8 cellular contexts compared by ENCODE assay signal in genomic region chr11:34633990-34634725, GRCh38. TPM values are rescaled to one million over a fixed set of nuclear protein-coding genes. Genes with fewer than 3 reads are reported as not detected.
DNase-seq lines count a peak whose midpoint lies in the region; ATAC-seq, FAIRE-seq and TF ChIP-seq lines count a peak whose summit lies in the region.

No MANE protein-coding gene starts in this region.

- TF ChIP-seq CTCF in foreskin keratinocyte (conservative IDR thresholded peaks at IDR 0.05) = no peak
- TF ChIP-seq CTCF in D721Med (IDR thresholded peaks at IDR 0.05; ENCODE audit: insufficient read depth, missing control alignments) = no peak

- CTCF ChIA-PET in activated naive CD4-positive, alpha-beta T cell treated with anti-CD3 and anti-CD28 coated beads for 36 hours (lab: Charles Lee) = interaction anchor here (1.9 kb wide), 1 partner anchor 16 kb away, joined by 9 read pairs; no protein-coding TSS in a partner anchor

- H3K27me3 Mint-ChIP-seq in activated naive CD4-positive, alpha-beta T cell treated with anti-CD3 and anti-CD28 coated beads for 36 hours (ENCODE audit: low read depth) = no peaks in the 10 kb centered on the region

- H3K9me3 Mint-ChIP-seq in activated naive CD4-positive, alpha-beta T cell treated with anti-CD3 and anti-CD28 coated beads for 36 hours = no peaks in the 10 kb centered on the region

- H3K4me1 Mint-ChIP-seq in activated naive CD4-positive, alpha-beta T cell treated with anti-CD3 and anti-CD28 coated beads for 36 hours (ENCODE audit: low read depth) = peaks cover 14% of the 10 kb centered on the region

- peak; percentile 20 for DNase-seq in activated naive CD4-positive, alpha-beta T cell treated with anti-CD3 and anti-CD28 coated beads for 36 hours
- DNase-seq in activated naive CD4-positive, alpha-beta T cell treated with anti-CD3 and anti-CD28 coated beads, Interleukin-2, amount 50 U/mL, for 16 hours = no peak
- DNase-seq in NOMO-1 treated with DMSO at 0.1 percent for 48 hours (lab: John Stamatoyannopoulos, UW; ENCODE audit: unreplicated experiment) = peak; percentile 97
- peak in 1 of 2 donors; percentile 82 for DNase-seq in foreskin keratinocyte
- no peak for DNase-seq in D721Med (ENCODE audit: insufficient read length, low spot score)
- no peak for DNase-seq in ACHN
- no peak for DNase-seq in activated T-cell treated with anti-CD3 and anti-CD28 coated beads, Interleukin-2, amount 50 U/mL, for 1 hour

- ATAC-seq in HG03045 (IDR thresholded peaks at IDR 0.05; ENCODE audit: unreplicated experiment) (peak; percentile 71), foreskin keratinocyte (peak; percentile 51)

- H3K4me3 Mint-ChIP-seq in activated naive CD4-positive, alpha-beta T cell treated with anti-CD3 and anti-CD28 coated beads for 36 hours = no peak overlapping the region

- no peaks in the 10 kb centered on the region for H3K27me3 ChIP-seq in foreskin keratinocyte

- no peak for FAIRE-seq in D721Med (lab: Jason Lieb, UNC)

- in situ Hi-C loops in ACHN (cut with HindIII; ENCODE audit: low pct_ligation_motif_present, low pct_unique_long_range_greater_than_20kb, low sequenced_read_pairs) = no loop called here

- intact Hi-C loops in activated naive CD4-positive, alpha-beta T cell treated with anti-CD3 and anti-CD28 coated beads for 36 hours (cut with micrococcal nuclease) = loop anchor here (1.0 kb wide), 1 partner anchor 16 kb away; no protein-coding TSS in a partner anchor

- no peaks in the 10 kb centered on the region for H3K36me3 Mint-ChIP-seq in activated naive CD4-positive, alpha-beta T cell treated with anti-CD3 and anti-CD28 coated beads for 36 hours (ENCODE audit: low read depth)

- peaks cover 73% of the 10 kb centered on the region for H3K4me1 ChIP-seq in foreskin keratinocyte

- no peak overlapping the region for H3K27ac Mint-ChIP-seq in activated naive CD4-positive, alpha-beta T cell treated with anti-CD3 and anti-CD28 coated beads for 36 hours

- H3K27ac ChIP-seq in foreskin keratinocyte = peak overlapping the region; percentile 27

RNA-seq across cellular contexts. Expression of gene EHF, which starts 13.3 kb away (rescaled TPM):
- not detected for total RNA-seq in activated naive CD4-positive, alpha-beta T cell treated with anti-CD3 and anti-CD28 coated beads for 36 hours
- total RNA-seq in foreskin keratinocyte = 97.2 and 109 TPM in 2 replicates
- 9.0 and 11.2 TPM in 2 replicates for polyA plus RNA-seq in foreskin keratinocyte

Comparison
In these comparisons a context has a peak if more than half of its experiments do, and no peak if none do; other contexts are left out.
1. DNase-seq: peak in activated naive CD4-positive, alpha-beta T cell treated with anti-CD3 and anti-CD28 coated beads for 36 hours (single experiment) and NOMO-1 treated with DMSO at 0.1 percent for 48 hours (single experiment); none in activated naive CD4-positive, alpha-beta T cell treated with anti-CD3 and anti-CD28 coated beads, Interleukin-2, amount 50 U/mL, for 16 hours (single experiment), D721Med (single experiment), ACHN (single experiment) and activated T-cell treated with anti-CD3 and anti-CD28 coated beads, Interleukin-2, amount 50 U/mL, for 1 hour (single experiment).
2. RNA of gene EHF, which starts 13.3 kb away (total RNA-seq): 97.2 to 109 TPM in foreskin keratinocyte; not detected in activated naive CD4-positive, alpha-beta T cell treated with anti-CD3 and anti-CD28 coated beads for 36 hours; every median in the first group is over 10 times any median in the second.